Comparison of ENCODE assay signal across 1 cellular context in the genomic region with DNA sequence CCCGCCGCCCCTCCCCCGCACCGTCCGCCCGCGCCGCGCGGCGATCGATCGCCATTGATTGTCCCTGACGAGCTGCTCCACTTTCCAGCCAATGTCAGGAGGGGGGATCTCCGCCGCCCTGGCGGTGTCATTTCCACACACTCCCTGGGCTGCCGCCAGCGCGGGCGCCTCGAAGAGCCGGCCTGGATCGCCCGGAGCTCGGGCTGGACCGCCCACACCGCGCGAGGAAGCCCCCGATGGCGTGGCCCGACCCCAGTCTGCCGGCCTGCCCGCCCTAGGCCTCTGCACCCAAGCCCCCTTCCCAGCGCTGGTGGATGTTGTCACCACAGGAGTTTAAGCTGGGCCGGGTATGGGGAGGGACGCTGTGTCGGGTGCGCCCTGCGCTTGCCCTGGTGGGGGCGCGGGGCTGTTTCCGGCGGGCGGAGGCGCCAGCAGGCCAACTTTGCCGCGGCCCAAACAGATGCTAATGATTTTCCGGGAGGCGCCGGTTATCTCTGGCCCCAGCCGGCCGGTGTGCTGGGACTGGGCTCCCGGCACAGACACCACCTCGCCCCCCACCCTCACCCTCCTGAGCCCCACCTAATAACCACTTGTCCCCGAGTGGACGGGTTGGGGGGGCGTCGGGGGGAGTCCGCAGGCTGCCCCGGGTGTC.
TF ChIP-seq lines count a peak whose summit lies in the region.

No MANE protein-coding gene starts in this region.

TF ChIP-seq in liver, 16 proteins besides CTCF, POLR2A, EP300 and RAD21 (continued from another document):
- TF ChIP-seq, protein P1, sequence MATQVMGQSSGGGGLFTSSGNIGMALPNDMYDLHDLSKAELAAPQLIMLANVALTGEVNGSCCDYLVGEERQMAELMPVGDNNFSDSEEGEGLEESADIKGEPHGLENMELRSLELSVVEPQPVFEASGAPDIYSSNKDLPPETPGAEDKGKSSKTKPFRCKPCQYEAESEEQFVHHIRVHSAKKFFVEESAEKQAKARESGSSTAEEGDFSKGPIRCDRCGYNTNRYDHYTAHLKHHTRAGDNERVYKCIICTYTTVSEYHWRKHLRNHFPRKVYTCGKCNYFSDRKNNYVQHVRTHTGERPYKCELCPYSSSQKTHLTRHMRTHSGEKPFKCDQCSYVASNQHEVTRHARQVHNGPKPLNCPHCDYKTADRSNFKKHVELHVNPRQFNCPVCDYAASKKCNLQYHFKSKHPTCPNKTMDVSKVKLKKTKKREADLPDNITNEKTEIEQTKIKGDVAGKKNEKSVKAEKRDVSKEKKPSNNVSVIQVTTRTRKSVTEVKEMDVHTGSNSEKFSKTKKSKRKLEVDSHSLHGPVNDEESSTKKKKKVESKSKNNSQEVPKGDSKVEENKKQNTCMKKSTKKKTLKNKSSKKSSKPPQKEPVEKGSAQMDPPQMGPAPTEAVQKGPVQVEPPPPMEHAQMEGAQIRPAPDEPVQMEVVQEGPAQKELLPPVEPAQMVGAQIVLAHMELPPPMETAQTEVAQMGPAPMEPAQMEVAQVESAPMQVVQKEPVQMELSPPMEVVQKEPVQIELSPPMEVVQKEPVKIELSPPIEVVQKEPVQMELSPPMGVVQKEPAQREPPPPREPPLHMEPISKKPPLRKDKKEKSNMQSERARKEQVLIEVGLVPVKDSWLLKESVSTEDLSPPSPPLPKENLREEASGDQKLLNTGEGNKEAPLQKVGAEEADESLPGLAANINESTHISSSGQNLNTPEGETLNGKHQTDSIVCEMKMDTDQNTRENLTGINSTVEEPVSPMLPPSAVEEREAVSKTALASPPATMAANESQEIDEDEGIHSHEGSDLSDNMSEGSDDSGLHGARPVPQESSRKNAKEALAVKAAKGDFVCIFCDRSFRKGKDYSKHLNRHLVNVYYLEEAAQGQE (IDR thresholded peaks at IDR 0.05): no peak
- peak in 1 of 2 donors; percentile 55 for TF ChIP-seq HNF4A (conservative IDR thresholded peaks at IDR 0.05)
- TF ChIP-seq GABPA (IDR thresholded peaks at IDR 0.05 in 1 of 2, conservative IDR thresholded peaks at IDR 0.05 in 1 of 2): peak in 1 of 2 donors; percentile 48
TF ChIP-seq in liver: peak in this region for 5.
